8 cellular contexts compared by ENCODE assay signal in genomic region chr4:85084371-85085170, GRCh38.
A peak's percentile ranks its signal among the peaks of the same experiment; 100 is the strongest.
DNase-seq lines count a peak whose midpoint lies in the region; ATAC-seq, FAIRE-seq and TF ChIP-seq lines count a peak whose summit lies in the region.

No MANE protein-coding gene starts in this region.

- ATAC-seq in HG03196 (IDR thresholded peaks at IDR 0.05; ENCODE audit: unreplicated experiment), result no peak

- no peak overlapping the region for H3K4me3 ChIP-seq in HAP-1
- no peak overlapping the region for H3K4me3 ChIP-seq in Loucy (ENCODE audit: low read length, poor library complexity, severe bottlenecking)
- no peak overlapping the region for H3K4me3 ChIP-seq in epithelial cell of esophagus (ENCODE audit: low read length)

- no peaks in the 10 kb centered on the region for H4K20me1 ChIP-seq in Loucy (ENCODE audit: insufficient read depth, low read length, poor library complexity, severe bottlenecking)

- peak; percentile 68 for TF ChIP-seq CTCF in Loucy (conservative IDR thresholded peaks at IDR 0.05; ENCODE audit: low read length)
- peak; percentile 75 for TF ChIP-seq CTCF in epithelial cell of esophagus (IDR thresholded peaks at IDR 0.05; ENCODE audit: insufficient read depth, low read depth, low read length, missing control alignments)

- H3K27me3 ChIP-seq in HAP-1 (ENCODE audit: low read depth) (peaks cover 2% of the 10 kb centered on the region; the same call in 1 of the 2 replicates), Loucy (ENCODE audit: insufficient read depth, low read length, poor library complexity, severe bottlenecking) (no peaks in the 10 kb centered on the region)

- in situ Hi-C loops in HAP-1 (cut with MboI; ENCODE audit: low sequenced_read_pairs), result no loop called here

- no peak overlapping the region for H3K9ac ChIP-seq in Loucy (ENCODE audit: low read depth, low read length, poor library complexity, severe bottlenecking)

- peak; percentile 93 for FAIRE-seq in A204.1 (lab: Jason Lieb, UNC)

- no peaks in the 10 kb centered on the region for H3F3A ChIP-seq in Loucy (ENCODE audit: low read depth)

- H3K36me3 ChIP-seq in HAP-1 (replicated peaks) (no peaks in the 10 kb centered on the region), Loucy (ENCODE audit: insufficient read depth, low read length) (no peaks in the 10 kb centered on the region)

- H3K9me2 ChIP-seq in Loucy (replicated peaks; ENCODE audit: low read depth, low read length), result no peaks in the 10 kb centered on the region

- no peaks in the 10 kb centered on the region for H3K9me3 ChIP-seq in HAP-1
- no peaks in the 10 kb centered on the region for H3K9me3 ChIP-seq in Loucy (ENCODE audit: insufficient read depth, low read depth, low read length)

- no peak overlapping the region for H3K4me2 ChIP-seq in Loucy (ENCODE audit: low read depth, low read length, poor library complexity, severe bottlenecking)

- H3K79me2 ChIP-seq in Loucy (ENCODE audit: insufficient read depth, low read length), result no peaks in the 10 kb centered on the region

- H3K4me1 ChIP-seq in HAP-1 (no peaks in the 10 kb centered on the region), Loucy (ENCODE audit: insufficient read depth, low read length, poor library complexity, severe bottlenecking) (no peaks in the 10 kb centered on the region)

- peak; percentile 46 for DNase-seq in GM04504 (ENCODE audit: low read depth)
- peak; percentile 49 to 63 for DNase-seq in HAP-1 (ENCODE audit: low spot score in 2 of 2)
- DNase-seq in RPMI7951 (ENCODE audit: low read depth), result peak; percentile 66
- DNase-seq in epithelial cell of esophagus (ENCODE audit: low read depth), result peak; percentile 82
- DNase-seq in mucosa of gallbladder (ENCODE audit: low spot score), result peak; percentile 41

- H2AFZ ChIP-seq in Loucy (ENCODE audit: low read length), result no peak overlapping the region
